In genomic region chr4:181528570-181529184, GRCh38 we compare ENCODE assay signal across 8 cellular contexts.
A peak's percentile ranks its signal among the peaks of the same experiment; 100 is the strongest.
DNase-seq lines count a peak whose midpoint lies in the region; ATAC-seq lines count a peak whose summit lies in the region.

No MANE protein-coding gene starts in this region.

- no peaks in the 10 kb centered on the region for H3K27me3 Mint-ChIP-seq in activated CD4-positive, alpha-beta T cell treated with anti-CD3 and anti-CD28 coated beads, Interleukin-2, amount 10 ng/mL, durations not matched to agents 7 days and 5 days

- POLR2A ChIA-PET in activated CD4-positive, alpha-beta T cell treated with anti-CD3 and anti-CD28 coated beads, Interleukin-2, amount 10 ng/mL, durations not matched to agents 7 days and 5 days (lab: Charles Lee), result no interaction called here

- H3K4me1 Mint-ChIP-seq in activated CD4-positive, alpha-beta T cell treated with anti-CD3 and anti-CD28 coated beads, Interleukin-2, amount 10 ng/mL, durations not matched to agents 7 days and 5 days, result no peaks in the 10 kb centered on the region

- H3K27ac Mint-ChIP-seq in activated CD4-positive, alpha-beta T cell treated with anti-CD3 and anti-CD28 coated beads, Interleukin-2, amount 10 ng/mL, durations not matched to agents 7 days and 5 days, result no peak overlapping the region

- DNase-seq in activated CD4-positive, alpha-beta T cell treated with anti-CD3 and anti-CD28 coated beads, Interleukin-2, amount 10 ng/mL, durations not matched to agents 7 days and 5 days, result peak; percentile 28
- no peak for DNase-seq in activated CD4-positive, alpha-beta T cell treated with anti-CD3 and anti-CD28 coated beads for 4 hours
- peak; percentile 43 to 59 for DNase-seq in Kasumi-1 (lab: John Stamatoyannopoulos, UW)
- DNase-seq in SHP77 treated with DMSO at 0.1 percent for 48 hours (lab: John Stamatoyannopoulos, UW), result peak; percentile 68
- DNase-seq in epidermal melanocyte (ENCODE audit: insufficient read length, low spot score), result peak; percentile 29
- peak; percentile 82 for DNase-seq in myocyte (ENCODE audit: low read depth)
- no peak for DNase-seq in activated effector memory CD4-positive, alpha-beta T cell treated with anti-CD3 and anti-CD28 coated beads, Interleukin-2, amount 50 U/mL, for 16 hours

- H3K4me3 Mint-ChIP-seq in activated CD4-positive, alpha-beta T cell treated with anti-CD3 and anti-CD28 coated beads, Interleukin-2, amount 10 ng/mL, durations not matched to agents 7 days and 5 days, result no peak overlapping the region

- CTCF ChIA-PET in activated CD4-positive, alpha-beta T cell treated with anti-CD3 and anti-CD28 coated beads, Interleukin-2, amount 10 ng/mL, durations not matched to agents 7 days and 5 days (lab: Charles Lee), result no interaction called here

- H3K36me3 Mint-ChIP-seq in activated CD4-positive, alpha-beta T cell treated with anti-CD3 and anti-CD28 coated beads, Interleukin-2, amount 10 ng/mL, durations not matched to agents 7 days and 5 days (ENCODE audit: low read depth), result no peaks in the 10 kb centered on the region

- no peaks in the 10 kb centered on the region for H3K9me3 Mint-ChIP-seq in activated CD4-positive, alpha-beta T cell treated with anti-CD3 and anti-CD28 coated beads, Interleukin-2, amount 10 ng/mL, durations not matched to agents 7 days and 5 days

- ATAC-seq in GM21529 (IDR thresholded peaks at IDR 0.05; ENCODE audit: unreplicated experiment), result peak; percentile 81

Comparison
In these comparisons a context has a peak if more than half of its experiments do, and no peak if none do; other contexts are left out.
1. DNase-seq: peak in activated CD4-positive, alpha-beta T cell treated with anti-CD3 and anti-CD28 coated beads, Interleukin-2, amount 10 ng/mL, durations not matched to agents 7 days and 5 days (single experiment), Kasumi-1 (2 of 2), SHP77 treated with DMSO at 0.1 percent for 48 hours (single experiment), epidermal melanocyte (single experiment) and myocyte (single experiment); none in activated CD4-positive, alpha-beta T cell treated with anti-CD3 and anti-CD28 coated beads for 4 hours (0 of 2) and activated effector memory CD4-positive, alpha-beta T cell treated with anti-CD3 and anti-CD28 coated beads, Interleukin-2, amount 50 U/mL, for 16 hours (single experiment).